In the genomic region with DNA sequence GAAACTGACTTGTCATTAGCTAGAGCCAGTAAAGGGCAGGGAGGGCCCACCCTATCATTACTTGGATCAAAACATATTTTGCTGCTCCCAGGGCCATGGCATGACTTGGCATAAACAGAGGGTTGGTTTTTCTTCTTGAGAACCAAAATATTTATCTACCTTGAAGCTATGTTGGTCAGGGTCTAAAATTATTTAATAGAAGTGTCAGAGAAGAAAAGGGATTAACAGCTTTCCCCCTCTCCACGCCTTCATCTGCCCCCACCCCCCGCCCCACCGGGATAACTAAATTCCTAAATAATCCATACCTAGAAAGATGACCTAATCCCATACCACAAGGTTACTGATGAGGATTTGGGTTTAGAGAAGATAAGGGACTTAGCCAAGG, we compare ENCODE assay signal across 16 cellular contexts. TPM values are rescaled to one million over a fixed set of nuclear protein-coding genes. Genes with fewer than 3 reads are reported as not detected.
DNase-seq lines count a peak whose midpoint lies in the region; ATAC-seq, FAIRE-seq and TF ChIP-seq lines count a peak whose summit lies in the region.
"Had no signal": no experiment of that assay in that cellular context is flagged by ENCODE, and none has a peak within 500 bp of the region (broad histone marks: within the 10 kb centered on the region; RNA-seq: fewer than 3 reads in every experiment).

No MANE protein-coding gene starts in this region.

- no peak overlapping the region for H3K9ac ChIP-seq in HepG2 (ENCODE audit: insufficient read depth, low read depth, low read length)
- H3K9ac ChIP-seq in K562 (ENCODE audit: insufficient read depth in 1 of 2, low read depth in 2 of 2, low read length in 2 of 2): no peak overlapping the region
- no peak overlapping the region for H3K9ac ChIP-seq in iPS-20b (ENCODE audit: low read depth, low read length)

- intact Hi-C loops in HepG2 (cut with micrococcal nuclease; ENCODE audit: unreplicated experiment): loop anchor here (2.0 kb wide), 1 partner anchor 19 kb away; no protein-coding TSS in a partner anchor
- intact Hi-C loops in right lobe of liver (cut with DNase I): no loop called here
- intact Hi-C loops in K562 (cut with micrococcal nuclease): no loop called here
- intact Hi-C loops in esophagus muscularis mucosa (cut with DNase I): loop anchor here (10.0 kb wide), 1 partner anchor 173 kb away; the partner anchor contains the start of genes PMM2 and TMEM186

- H3K4me3 ChIP-seq in HepG2 (replicated peaks in 1 of 3; ENCODE audit: insufficient read depth in 1 of 3, low read depth in 2 of 3, low read length in 3 of 3): peak overlapping the region in 1 of 3 experiments; percentile 6; a peak in 1 of 6 replicates
- no peak overlapping the region for H3K4me3 ChIP-seq in right lobe of liver
- H3K4me3 ChIP-seq in K562: no peak overlapping the region
- H3K4me3 ChIP-seq in iPS-20b (ENCODE audit: low read length): 0 out of 2 replicates have a peak overlapping the region, but pooled peaks have one; percentile 55
- H3K4me3 ChIP-seq in esophagus muscularis mucosa: no peak overlapping the region

- no peak for TF ChIP-seq CTCF in HepG2 (CRISPR knock-in tag; IDR thresholded peaks at IDR 0.05)
- TF ChIP-seq CTCF in right lobe of liver (IDR thresholded peaks at IDR 0.05): no peak
- TF ChIP-seq CTCF in K562 (IDR thresholded peaks at IDR 0.05 in 2 of 3, conservative IDR thresholded peaks at IDR 0.05 in 1 of 3; ENCODE audit: insufficient read depth in 2 of 3, low read depth in 1 of 3, low read length in 3 of 3): no peak
- TF ChIP-seq CTCF in esophagus muscularis mucosa (IDR thresholded peaks at IDR 0.05): no peak

- FAIRE-seq in HepG2 (lab: Jason Lieb, UNC): no peak
- peak; percentile 73 for FAIRE-seq in K562 (lab: Jason Lieb, UNC)
- FAIRE-seq: GM18507 had no signal

- H3K27me3 ChIP-seq in HepG2 (ENCODE audit: control insufficient read depth in 1 of 2, insufficient read depth in 2 of 2, low read length in 2 of 2) (peaks cover 0 to 1% of the 10 kb centered on the region in 2 experiments; a peak in 2 of 5 replicates), right lobe of liver (no peaks in the 10 kb centered on the region), K562 (ENCODE audit: control insufficient read depth in 2 of 2, insufficient read depth in 2 of 2, low read length in 2 of 2) (peaks cover 4 to 5% of the 10 kb centered on the region in 2 experiments; a peak in 3 of 5 replicates), iPS-20b (ENCODE audit: insufficient read depth, low read length) (peaks cover 13% of the 10 kb centered on the region), esophagus muscularis mucosa (no peaks in the 10 kb centered on the region)

- TF ChIP-seq EP300 in HepG2 (IDR thresholded peaks at IDR 0.05; ENCODE audit: low read depth in 2 of 2, low read length in 2 of 2): no peak
- TF ChIP-seq EP300 in HepG2 (CRISPR knock-in tag; IDR thresholded peaks at IDR 0.05; ENCODE audit: borderline replicate concordance): no peak
- peak; percentile 48; the same call in 1 of the 2 replicates for TF ChIP-seq EP300 in K562 (IDR thresholded peaks at IDR 0.05; ENCODE audit: low read length)
- TF ChIP-seq EP300 in esophagus muscularis mucosa (IDR thresholded peaks at IDR 0.05): no peak

- in situ Hi-C loops in HepG2 (cut with HindIII; ENCODE audit: extremely low pct_ligation_motif_present, low pct_unique_long_range_greater_than_20kb): no loop called here
- in situ Hi-C loops in K562 (cut with MboI): no loop called here

- H3K36me3 ChIP-seq in HepG2 (replicated peaks in 1 of 2; ENCODE audit: control insufficient read depth in 1 of 2, insufficient read depth in 2 of 2, low read length in 2 of 2): no peaks in the 10 kb centered on the region
- no peaks in the 10 kb centered on the region for H3K36me3 ChIP-seq in right lobe of liver
- H3K36me3 ChIP-seq in K562 (ENCODE audit: control insufficient read depth, insufficient read depth, low read length): no peaks in the 10 kb centered on the region
- no peaks in the 10 kb centered on the region for H3K36me3 ChIP-seq in iPS-20b (ENCODE audit: insufficient read depth, low read depth, low read length)
- no peaks in the 10 kb centered on the region for H3K36me3 ChIP-seq in esophagus muscularis mucosa

- TF ChIP-seq POLR2A in HepG2 (IDR thresholded peaks at IDR 0.05; ENCODE audit: insufficient read depth in 1 of 2, low read depth in 2 of 2, low read length in 2 of 2) (no peak), right lobe of liver (IDR thresholded peaks at IDR 0.05) (no peak), K562 (conservative IDR thresholded peaks at IDR 0.05) (no peak), esophagus muscularis mucosa (IDR thresholded peaks at IDR 0.05; ENCODE audit: low read depth) (no peak)

- 42% methylated on average over 3 of the region's 3 CpGs for WGBS in HepG2 (ENCODE audit: low lambda C conversion rate)
- 69% methylated on average over 3 of the region's 3 CpGs for WGBS in right lobe of liver (ENCODE audit: insufficient coverage, low coverage, low lambda C conversion rate, missing lambda C conversion rate)
- WGBS in K562 (ENCODE audit: insufficient coverage, low coverage, missing lambda C conversion rate): 8% methylated on average over 2 of the region's 3 CpGs
- 65% methylated on average over 3 of the region's 3 CpGs for WGBS in esophagus muscularis mucosa

- H3K27ac ChIP-seq in HepG2 (ENCODE audit: extremely low read length, insufficient read depth, low read length) (no peak overlapping the region), right lobe of liver (no peak overlapping the region), K562 (ENCODE audit: extremely low read depth, low read depth, low read length) (peak overlapping the region; percentile 4; the same call in 1 of the 3 replicates), iPS-20b (ENCODE audit: low read length) (no peak overlapping the region), esophagus muscularis mucosa (replicated peaks in 1 of 4) (no peak overlapping the region)
- H3K27ac ChIP-seq: 22Rv1, C4-2B, HL-60 had no signal

- H3K79me2 ChIP-seq in HepG2 (ENCODE audit: insufficient read depth, low read length) (peaks cover 7% of the 10 kb centered on the region), K562 (ENCODE audit: control insufficient read depth, insufficient read depth, low read length) (peaks cover 7% of the 10 kb centered on the region)

- DNase-seq in HepG2 (ENCODE audit: low spot score) (no peak), right lobe of liver (no peak), K562 (ENCODE audit: extremely low read depth in 1 of 4, low spot score in 3 of 4) (peak in 2 of 4 experiments; percentile 53 to 55), esophagus muscularis mucosa (ENCODE audit: extremely low spot score) (no peak), SKM-1 treated with dmso at 0.1 percent for 144 hours (lab: John Stamatoyannopoulos, UW; ENCODE audit: unreplicated experiment) (no peak), NCI-H748 treated with DMSO at 0.1 percent for 48 hours (lab: John Stamatoyannopoulos, UW) (no peak)
- DNase-seq in NK-92 treated with Interleukin-12 subunit alpha and Interleukin-12 subunit beta, amount 100 ng/mL, for 24 hours (lab: John Stamatoyannopoulos, UW): no peak
- DNase-seq: COR-L47, Kasumi-1, NCI-H187 treated with DMSO at 0.1 percent for 48 hours, NCI-H446 had no signal

- H3K4me2 ChIP-seq in HepG2 (ENCODE audit: low read depth, low read length) (peak overlapping the region; percentile 70), K562 (ENCODE audit: insufficient read depth, low read length) (peak overlapping the region; percentile 52; the same call in 1 of the 2 replicates)

- CTCF ChIA-PET in HepG2 (lab: Yijun Ruan, JAX; ENCODE audit: low intra/inter-chr PET ratio, low total read pairs): no interaction called here
- CTCF ChIA-PET in K562 (lab: Yijun Ruan, JAX; ENCODE audit: low intra/inter-chr PET ratio): no interaction called here

- no peak overlapping the region for H2AFZ ChIP-seq in HepG2 (ENCODE audit: low read length)
- H2AFZ ChIP-seq in K562 (ENCODE audit: low read depth, low read length): peak overlapping the region; percentile 73

- no peak for ATAC-seq in HepG2
- no peak for ATAC-seq in right lobe of liver
- 0 out of 3 replicates have a peak, but pooled peaks have one; percentile 7 for ATAC-seq in K562

- POLR2A ChIA-PET in HepG2 (lab: Yijun Ruan, JAX): interaction anchor here (1.2 to 3.9 kb wide), 4 partner anchors 21 to 124 kb away, joined by 4 to 22 read pairs (median 6); partner anchors contain the start of gene HAPSTR1
- POLR2A ChIA-PET in K562 (lab: Yijun Ruan, JAX): interaction anchor here (0.6 to 1.1 kb wide), 6 partner anchors 8 to 129 kb away, joined by 3 to 6 read pairs (median 3); no protein-coding TSS in a partner anchor

- H3K4me1 ChIP-seq in HepG2 (ENCODE audit: insufficient read depth, low read length): peaks cover 25% of the 10 kb centered on the region
- peaks cover 0 to under 1% (median 0%) of the 10 kb centered on the region in 4 donors for H3K4me1 ChIP-seq in right lobe of liver
- H3K4me1 ChIP-seq in K562 (replicated peaks in 1 of 2; ENCODE audit: control insufficient read depth in 2 of 2, insufficient read depth in 2 of 2, low read length in 2 of 2): peaks cover 15 to 24% of the 10 kb centered on the region in 2 experiments
- peaks cover 13% of the 10 kb centered on the region for H3K4me1 ChIP-seq in iPS-20b (ENCODE audit: insufficient read depth, low read length)
- H3K4me1 ChIP-seq in esophagus muscularis mucosa: peaks cover 4 to 11% (median 8%) of the 10 kb centered on the region in 4 donors

- H3K9me1 ChIP-seq in K562 (ENCODE audit: control insufficient read depth, insufficient read depth, low read length): no peaks in the 10 kb centered on the region

- H4K20me1 ChIP-seq in HepG2 (ENCODE audit: insufficient read depth, low read length): peaks cover 3% of the 10 kb centered on the region; the same call in 1 of the 2 replicates
- H4K20me1 ChIP-seq in K562 (replicated peaks; ENCODE audit: control insufficient read depth, insufficient read depth, low read length): peaks cover 2% of the 10 kb centered on the region; the same call in 1 of the 2 replicates

- TF ChIP-seq RAD21 in HepG2 (CRISPR knock-in tag; IDR thresholded peaks at IDR 0.05) (no peak), K562 (CRISPR knock-in tag; conservative IDR thresholded peaks at IDR 0.05 in 1 of 2, IDR thresholded peaks at IDR 0.05 in 1 of 2) (no peak)

- H3K9me3 ChIP-seq in HepG2 (ENCODE audit: low read length) (no peaks in the 10 kb centered on the region), right lobe of liver (no peaks in the 10 kb centered on the region), K562 (replicated peaks; ENCODE audit: control insufficient read depth, insufficient read depth, low read depth, low read length) (no peaks in the 10 kb centered on the region), iPS-20b (ENCODE audit: insufficient read depth, low read depth, low read length) (no peaks in the 10 kb centered on the region), esophagus muscularis mucosa (no peaks in the 10 kb centered on the region)

- no TSS peak for BruUV-seq in HepG2 (replicated peaks; lab: Mats Ljungman, UMichigan)
- BruUV-seq in K562 (replicated peaks; lab: Mats Ljungman, UMichigan): no TSS peak

RNA-seq across cellular contexts. Expression of gene USP7, which starts 3.7 kb away (rescaled TPM):
- total RNA-seq in HepG2 (2016; rRNA removed; fragmentation: Illumina TruSeq; extraction: Trizol): 173 and 177 TPM in 2 replicates
- 42.2 and 47.1 TPM in 2 replicates for total RNA-seq in HepG2 (2016; cell fraction: cytosol; rRNA removed; fragmentation: Illumina TruSeq; extraction: Trizol; ENCODE audit: low read depth)
- 166 and 185 TPM in 2 replicates for total RNA-seq in HepG2 (2016; cell fraction: insoluble cytoplasmic fraction; rRNA removed; fragmentation: Illumina TruSeq; extraction: Trizol)
- total RNA-seq in HepG2 (2016; cell fraction: membrane; rRNA removed; fragmentation: Illumina TruSeq; extraction: Trizol): 53.5 and 58.7 TPM in 2 replicates
- 231 and 239 TPM in 2 replicates for total RNA-seq in HepG2 (2016; cell fraction: nucleus; rRNA removed; fragmentation: Illumina TruSeq; extraction: Trizol)
- 52.5 and 58.4 TPM in 2 replicates for polyA plus RNA-seq in HepG2 (2011; rRNA removed)
- 16.6 and 26.6 TPM in 2 replicates for polyA plus RNA-seq in HepG2 (2011; cell fraction: cytosol; rRNA removed)
- polyA plus RNA-seq in HepG2 (2011; cell fraction: nucleus; rRNA removed): 77.7 and 102 TPM in 2 replicates
- 151 and 152 TPM in 2 replicates for polyA plus RNA-seq in HepG2 (2012)
- polyA plus RNA-seq in HepG2 (2016; cell fraction: cytosol; fragmentation: Illumina TruSeq; extraction: Trizol; ENCODE audit: low read depth): 5.3 and 6.8 TPM in 2 replicates
- 200 and 216 TPM in 2 replicates for polyA plus RNA-seq in HepG2 (2016; cell fraction: insoluble cytoplasmic fraction; fragmentation: Illumina TruSeq; extraction: Trizol; ENCODE audit: low read depth)
- polyA plus RNA-seq in HepG2 (2016; cell fraction: membrane; fragmentation: Illumina TruSeq; extraction: Trizol; ENCODE audit: low read depth): 18.6 and 26.0 TPM in 2 replicates
- 243 and 249 TPM in 2 replicates for polyA plus RNA-seq in HepG2 (2016; cell fraction: nucleus; fragmentation: Illumina TruSeq; extraction: Trizol; ENCODE audit: insufficient read depth, low read depth)
- 135 and 250 TPM in 2 replicates for polyA minus RNA-seq in HepG2 (2011; rRNA and poly(A)+ RNA removed; ENCODE audit: low replicate concordance)
- 49.2 and 87.1 TPM in 2 replicates for polyA minus RNA-seq in HepG2 (2011; cell fraction: cytosol; rRNA and poly(A)+ RNA removed)
- polyA minus RNA-seq in HepG2 (2011; cell fraction: nucleus; rRNA and poly(A)+ RNA removed): 329 and 403 TPM in 2 replicates
- 10 to 100 TPM; 46.8 to 55.8 (median 49.1) TPM for total RNA-seq in right lobe of liver
- 244 and 295 TPM in 2 replicates for total RNA-seq in K562 (2011; cell fraction: chromatin; rRNA removed; ENCODE audit: low replicate concordance)
- 93.6 and 101 TPM in 2 replicates for total RNA-seq in K562 (2011; cell fraction: nucleolus; rRNA removed)
- 137 and 186 TPM in 2 replicates for total RNA-seq in K562 (2011; cell fraction: nucleoplasm; rRNA removed)
- 57.9 and 62.9 TPM in 2 replicates for total RNA-seq in K562 (2014; rRNA removed)
- total RNA-seq in K562 (2014; rRNA removed; fragmentation: Illumina TruSeq; extraction: Trizol): 57.2 and 70.7 TPM in 2 replicates
- 57.2 and 59.0 TPM in 2 replicates for total RNA-seq in K562 (2015; rRNA removed; fragmentation: Illumina TruSeq; extraction: Trizol)
- total RNA-seq in K562 (2021): 122 and 145 TPM in 2 replicates
- 41.3 and 61.6 TPM in 2 replicates for polyA plus RNA-seq in K562 (2011; rRNA removed)
- polyA plus RNA-seq in K562 (2011; cell fraction: cytosol; rRNA removed): 7.9 and 16.6 TPM in 2 replicates
- 99.3 and 104 TPM in 2 replicates for polyA plus RNA-seq in K562 (2011; cell fraction: nucleus; rRNA removed)
- polyA plus RNA-seq in K562 (2012): 52.2 and 73.8 TPM in 2 replicates
- 99.4 and 105 TPM in 2 replicates for polyA plus RNA-seq in K562 (2014; fragmentation: Illumina TruSeq; extraction: Trizol)
- polyA plus RNA-seq in K562 (2014; fragmentation: Nextera tagmentation; extraction: Ambion mirVana): 10 to 100 TPM; 17.1 to 27.2 TPM
- polyA plus RNA-seq in K562 (2014; rRNA removed): 59.8 and 67.5 TPM in 2 replicates
- 81.7 and 93.4 TPM in 2 replicates for polyA minus RNA-seq in K562 (2011; rRNA and poly(A)+ RNA removed)
- 52.1 and 68.3 TPM in 2 replicates for polyA minus RNA-seq in K562 (2011; cell fraction: cytosol; rRNA and poly(A)+ RNA removed)
- polyA minus RNA-seq in K562 (2011; cell fraction: nucleus; rRNA and poly(A)+ RNA removed): 61.3 and 130 TPM in 2 replicates
- total RNA-seq in esophagus muscularis mucosa: 10 to 100 TPM; 67.9 to 84.7 (median 73.3) TPM

Comparison
In these comparisons a context has a peak if more than half of its experiments do, and no peak if none do; other contexts are left out.
1. intact Hi-C loops: an anchor here in HepG2 (2.0 kb wide) and esophagus muscularis mucosa (10.0 kb wide); none called in right lobe of liver and K562.
2. Of the 241 proteins assayed by ChIP-seq in both HepG2 and K562: peak only in HepG2: HNRNPK; only in K562: ATF7, CREB3, DPF2, EP300, ESRRA, FOSL1 and 8 more; in both: none; in neither: 221; mixed calls (peak in some experiments, not most) for 5.